8 cellular contexts compared by ENCODE assay signal in the genomic region with DNA sequence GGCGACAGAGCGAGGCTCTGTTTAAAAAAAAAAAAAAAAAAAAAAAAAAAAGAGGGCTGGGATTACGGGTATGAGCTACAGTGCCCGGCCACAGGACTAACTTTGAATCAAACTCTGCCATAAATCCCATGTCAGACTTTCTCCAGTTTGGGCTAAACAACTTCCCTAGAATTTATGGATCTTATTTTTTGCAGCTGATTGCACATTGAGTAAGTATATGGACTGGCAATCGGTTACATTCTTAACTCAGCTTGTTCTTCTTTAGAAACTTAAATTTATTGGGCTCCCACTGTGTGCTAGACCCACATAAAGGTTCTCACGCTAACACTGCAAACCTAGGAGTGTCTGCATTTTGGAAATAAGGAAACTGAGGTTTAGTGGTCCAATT. TPM values are rescaled to one million over a fixed set of nuclear protein-coding genes. Genes with fewer than 3 reads are reported as not detected.
DNase-seq lines count a peak whose midpoint lies in the region; ATAC-seq and TF ChIP-seq lines count a peak whose summit lies in the region.

No MANE protein-coding gene starts in this region.

- BruUV-seq in Caco-2 (replicated peaks; lab: Mats Ljungman, UMichigan) (no TSS peak), PC-3 (replicated peaks; lab: Mats Ljungman, UMichigan) (no TSS peak)

- H3K4me3 Mint-ChIP-seq in Caco-2 (ENCODE audit: unreplicated experiment), result peak overlapping the region; percentile 80

- intact Hi-C loops in Caco-2 (cut with micrococcal nuclease; ENCODE audit: unreplicated experiment) (loop anchor here (1.0 kb wide), 1 partner anchor 10 kb away; no protein-coding TSS in a partner anchor), PC-3 (cut with micrococcal nuclease) (no loop called here)

- H3K36me3 Mint-ChIP-seq in Caco-2 (ENCODE audit: insufficient read depth, unreplicated experiment), result peaks cover 15% of the 10 kb centered on the region

- H3K9me3 ChIP-seq in Caco-2 (no peaks in the 10 kb centered on the region), PC-3 (ENCODE audit: low read length) (no peaks in the 10 kb centered on the region), parathyroid adenoma (ENCODE audit: control insufficient read depth, low read length) (no peaks in the 10 kb centered on the region)

- H3K4me3 ChIP-seq in Caco-2 (ENCODE audit: low read depth, low read length), result peak overlapping the region; percentile 55
- H3K4me3 ChIP-seq in PC-3 (ENCODE audit: low read length), result peak overlapping the region; percentile 78
- peak overlapping the region; percentile 60 for H3K4me3 ChIP-seq in epithelial cell of proximal tubule (ENCODE audit: low read depth, low read length)
- peak overlapping the region; percentile 73 for H3K4me3 ChIP-seq in parathyroid adenoma (ENCODE audit: low read depth, low read length)

- H3K4me2 ChIP-seq in PC-3 (ENCODE audit: low read length) (peak overlapping the region; percentile 97), parathyroid adenoma (ENCODE audit: low read length) (peak overlapping the region; percentile 79)

- H3K4me1 Mint-ChIP-seq in Caco-2 (ENCODE audit: low read depth, unreplicated experiment), result peaks cover 27% of the 10 kb centered on the region

- H3K27ac ChIP-seq in PC-3 (ENCODE audit: low read length), result peak overlapping the region; percentile 64
- H3K27ac ChIP-seq in parathyroid adenoma, result peak overlapping the region; percentile 97

- H3K4me1 ChIP-seq in Caco-2 (peaks cover 27% of the 10 kb centered on the region), PC-3 (ENCODE audit: insufficient read depth, low read length) (peaks cover 8% of the 10 kb centered on the region), parathyroid adenoma (no peaks in the 10 kb centered on the region)

- peaks cover 4% of the 10 kb centered on the region; the same call in 1 of the 2 replicates for H4K20me1 ChIP-seq in PC-3 (ENCODE audit: low read length)

- TF ChIP-seq CTCF in Caco-2 (IDR thresholded peaks at IDR 0.05; ENCODE audit: insufficient read depth in 1 of 2, low read depth in 1 of 2, low read length in 1 of 2, severe bottlenecking in 1 of 2, unreplicated experiment in 1 of 2) (no peak), PC-3 (conservative IDR thresholded peaks at IDR 0.05; ENCODE audit: low read depth, low read length) (no peak), epithelial cell of proximal tubule (conservative IDR thresholded peaks at IDR 0.05; ENCODE audit: low read depth, low read length) (no peak), parathyroid adenoma (IDR thresholded peaks at IDR 0.05) (no peak)

- POLR2A ChIA-PET in Caco-2 (lab: Charles Lee) (interaction anchor here (0.6 to 3.0 kb wide), 3 partner anchors 10 to 452 kb away, joined by 5 to 30 read pairs (median 11); no protein-coding TSS in a partner anchor), PC-3 (lab: Charles Lee; ENCODE audit: unreplicated experiment) (interaction anchor here (0.6 kb wide), 1 partner anchor 1301 kb away, joined by 3 read pairs; no protein-coding TSS in a partner anchor)

- no peaks in the 10 kb centered on the region for H3K9me2 ChIP-seq in PC-3 (replicated peaks; ENCODE audit: low read length)

- no peaks in the 10 kb centered on the region for H3K9me3 Mint-ChIP-seq in Caco-2 (ENCODE audit: unreplicated experiment)

- H3K27me3 Mint-ChIP-seq in Caco-2 (ENCODE audit: insufficient read depth, unreplicated experiment), result no peaks in the 10 kb centered on the region

- DNase-seq in Caco-2 (no peak), PC-3 (no peak), epithelial cell of proximal tubule (ENCODE audit: low read depth) (no peak), NCI-H1930 (lab: John Stamatoyannopoulos, UW) (no peak), GF-D8 (lab: John Stamatoyannopoulos, UW) (no peak), NCI-H2196 treated with DMSO at 0.1 percent for 48 hours (lab: John Stamatoyannopoulos, UW; ENCODE audit: unreplicated experiment) (no peak)

- H3K36me3 ChIP-seq in Caco-2 (ENCODE audit: control insufficient read depth, insufficient read depth, low read length), result no peaks in the 10 kb centered on the region
- no peaks in the 10 kb centered on the region for H3K36me3 ChIP-seq in PC-3 (ENCODE audit: low read depth, low read length)
- H3K36me3 ChIP-seq in parathyroid adenoma (ENCODE audit: control insufficient read depth, insufficient read depth, low read length), result no peaks in the 10 kb centered on the region

- ATAC-seq in PC-3, result no peak
- ATAC-seq in GM18907 (IDR thresholded peaks at IDR 0.05; ENCODE audit: unreplicated experiment), result no peak

- H3K27ac Mint-ChIP-seq in Caco-2 (ENCODE audit: unreplicated experiment), result peak overlapping the region; percentile 90

- H3K79me2 ChIP-seq in PC-3 (ENCODE audit: low read length) (peaks cover 40% of the 10 kb centered on the region), parathyroid adenoma (peaks cover 10% of the 10 kb centered on the region)

- no peaks in the 10 kb centered on the region for H3F3A ChIP-seq in PC-3 (ENCODE audit: low read length, unreplicated experiment)

- H2AFZ ChIP-seq in PC-3 (ENCODE audit: low read length) (peak overlapping the region; percentile 97), parathyroid adenoma (peak overlapping the region; percentile 100)

- no peaks in the 10 kb centered on the region for H3K27me3 ChIP-seq in Caco-2 (replicated peaks; ENCODE audit: control insufficient read depth, insufficient read depth, low read length)
- H3K27me3 ChIP-seq in PC-3 (ENCODE audit: low read length), result no peaks in the 10 kb centered on the region
- H3K27me3 ChIP-seq in parathyroid adenoma (ENCODE audit: control insufficient read depth, insufficient read depth, low read length), result no peaks in the 10 kb centered on the region

- H3K9ac ChIP-seq in PC-3 (ENCODE audit: low read length) (peak overlapping the region; percentile 90), parathyroid adenoma (peak overlapping the region; percentile 22)

- CTCF ChIA-PET in Caco-2 (lab: Charles Lee), result interaction anchor here (0.9 to 3.5 kb wide), 2 partner anchors 10 to 127 kb away, joined by 4 to 19 read pairs; no protein-coding TSS in a partner anchor
- CTCF ChIA-PET in PC-3 (lab: Charles Lee), result interaction anchor here (0.6 to 1.2 kb wide), 3 partner anchors 10 to 74 kb away, joined by 3 to 12 read pairs (median 10); no protein-coding TSS in a partner anchor

RNA-seq across cellular contexts. Expression of a gene that starts 0.8 kb away (rescaled TPM):
- 102 and 108 TPM in 2 replicates for total RNA-seq in Caco-2 (2022)
- total RNA-seq in PC-3 (2014; rRNA removed), result 50.6 and 103 TPM in 2 replicates
- 74.9 and 178 TPM in 2 replicates for total RNA-seq in epithelial cell of proximal tubule

RNA-seq across cellular contexts. Expression of a gene that starts 39.8 kb away (rescaled TPM):
- total RNA-seq in Caco-2 (2022) (not detected in 2 replicates), PC-3 (2014; rRNA removed) (2.1 and 2.6 TPM in 2 replicates), epithelial cell of proximal tubule (0.52 and 2.0 TPM in 2 replicates)
